In genomic region chr2:225293638-225294037, GRCh38 we compare ENCODE assay signal across 21 cellular contexts.
"Had no signal": no experiment of that assay in that cellular context is flagged by ENCODE, and none has a peak within 500 bp of the region (broad histone marks: within the 10 kb centered on the region; RNA-seq: fewer than 3 reads in every experiment).

No MANE protein-coding gene starts in this region.

- H3K27me3 Mint-ChIP-seq: dendritic cell treated with granulocyte-macrophage colony-stimulating factor and Interleukin-4, amounts not matched to agents 40 ng/mL and 50 ng/mL, for 4 days had no signal

- H3K4me1 Mint-ChIP-seq: endodermal cell; mesothelial cell of epicardium; naive thymus-derived CD4-positive, alpha-beta T cell; nephron; neural progenitor cell; stimulated activated naive B cell treated with anti-CD40 and anti-IgM and Interleukin-4, amounts not matched to agents 10 μg/mL and 1 μg/mL and 100 μg/mL, for 72 hours had no signal

- H3K4me3 Mint-ChIP-seq: dendritic cell treated with granulocyte-macrophage colony-stimulating factor and Interleukin-4, amounts not matched to agents 40 ng/mL and 50 ng/mL, for 4 days; endodermal cell; mesothelial cell of epicardium; naive thymus-derived CD4-positive, alpha-beta T cell; nephron; neural progenitor cell; stimulated activated naive B cell treated with anti-CD40 and anti-IgM and Interleukin-4, amounts not matched to agents 10 μg/mL and 1 μg/mL and 100 μg/mL, for 72 hours; stimulated activated naive CD8-positive, alpha-beta T cell treated with anti-CD3 and anti-CD28 coated beads, Interleukin-15, Interleukin-2, amounts not matched to agents 100 ng/mL and 50 ng/mL, for 24 hours had no signal

- DNase-seq: effector CD8-positive, alpha-beta T cell; endodermal cell; foreskin fibroblast; gastrocnemius medialis; heart left ventricle; left cardiac atrium; left lung; mesenchymal stem cell; naive thymus-derived CD4-positive, alpha-beta T cell; right lobe of liver; small intestine; stimulated activated CD4-positive, alpha-beta T cell treated with anti-CD3 and anti-CD28 coated beads, Interleukin-15, amount 100 ng/mL, for 24 hours; stimulated activated CD4-positive, alpha-beta T cell treated with anti-CD3 and anti-CD28 coated beads, Interleukin-2, amount 100 ng/mL, for 48 hours; stimulated activated naive B cell treated with anti-CD40 and anti-IgM and Interleukin-4, amounts not matched to agents 10 μg/mL and 1 μg/mL and 100 μg/mL, for 72 hours; upper lobe of left lung had no signal

- H3K36me3 Mint-ChIP-seq: mesothelial cell of epicardium; neural progenitor cell; stimulated activated naive B cell treated with anti-CD40 and anti-IgM and Interleukin-4, amounts not matched to agents 10 μg/mL and 1 μg/mL and 100 μg/mL, for 72 hours had no signal

- H3K9me3 Mint-ChIP-seq: endodermal cell; mesothelial cell of epicardium; neural progenitor cell; stimulated activated naive CD8-positive, alpha-beta T cell treated with anti-CD3 and anti-CD28 coated beads, Interleukin-15, Interleukin-2, amounts not matched to agents 100 ng/mL and 50 ng/mL, for 24 hours had no signal

- H3K27ac Mint-ChIP-seq: dendritic cell treated with granulocyte-macrophage colony-stimulating factor and Interleukin-4, amounts not matched to agents 40 ng/mL and 50 ng/mL, for 4 days; endodermal cell; mesothelial cell of epicardium; naive thymus-derived CD4-positive, alpha-beta T cell; nephron; neural progenitor cell; progenitor cell of endocrine pancreas; stimulated activated naive B cell treated with anti-CD40 and anti-IgM and Interleukin-4, amounts not matched to agents 10 μg/mL and 1 μg/mL and 100 μg/mL, for 72 hours; stimulated activated naive CD8-positive, alpha-beta T cell treated with anti-CD3 and anti-CD28 coated beads, Interleukin-15, Interleukin-2, amounts not matched to agents 100 ng/mL and 50 ng/mL, for 24 hours had no signal
